In the genomic region with DNA sequence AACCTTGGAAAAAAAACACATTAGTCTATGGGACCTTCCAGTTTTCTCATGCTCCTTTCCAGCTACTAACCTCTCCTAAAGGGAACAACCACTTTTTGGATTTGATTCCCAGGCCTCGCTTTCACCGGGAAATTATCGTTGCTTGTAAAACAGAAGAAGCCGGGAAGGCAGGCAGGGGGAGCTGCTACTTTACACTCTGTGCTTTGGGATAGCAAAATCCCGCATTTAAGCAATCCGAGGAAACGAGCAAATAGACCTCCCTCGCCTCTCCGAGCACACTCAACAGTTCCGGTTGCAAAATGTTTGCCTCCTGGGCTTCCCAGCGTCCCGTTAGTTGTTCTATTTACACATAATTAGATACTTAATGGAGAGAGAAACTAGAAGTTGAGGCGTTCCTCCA, we compare ENCODE assay signal across 8 cellular contexts. TPM values are rescaled to one million over a fixed set of nuclear protein-coding genes. Genes with fewer than 3 reads are reported as not detected.
DNase-seq lines count a peak whose midpoint lies in the region; ATAC-seq and TF ChIP-seq lines count a peak whose summit lies in the region.

No MANE protein-coding gene starts in this region.

- H3K27me3 ChIP-seq in ACC112 (ENCODE audit: insufficient read depth, low read length) (peaks cover 69% of the 10 kb centered on the region), GM06990 (replicated peaks; ENCODE audit: control insufficient read depth, insufficient read depth, low read length) (no peaks in the 10 kb centered on the region)

- H3K9me3 Mint-ChIP-seq in type B pancreatic cell = no peaks in the 10 kb centered on the region

- peaks cover 85% of the 10 kb centered on the region for H3K27me3 Mint-ChIP-seq in type B pancreatic cell

- in situ Hi-C loops in SK-MEL-5 (cut with HindIII; ENCODE audit: low pct_unique_long_range_greater_than_20kb, low sequenced_read_pairs) = no loop called here

- peak overlapping the region; percentile 73 for H2AFZ ChIP-seq in ACC112 (ENCODE audit: low read length, unreplicated experiment)

- no peak for ATAC-seq in HG02798 (IDR thresholded peaks at IDR 0.05; ENCODE audit: poor library complexity, unreplicated experiment)

- TF ChIP-seq CTCF in GM06990 (IDR thresholded peaks at IDR 0.05; ENCODE audit: insufficient read depth, low read length, poor library complexity, severe bottlenecking) = peak; percentile 14
- TF ChIP-seq CTCF in type B pancreatic cell (conservative IDR thresholded peaks at IDR 0.05) = peak; percentile 28

- H3K36me3 Mint-ChIP-seq in type B pancreatic cell = no peaks in the 10 kb centered on the region

- peak overlapping the region; percentile 82 for H3K4me3 Mint-ChIP-seq in type B pancreatic cell

- H3K4me3 ChIP-seq in ACC112 (ENCODE audit: low read depth, low read length) (peak overlapping the region; percentile 77), GM06990 (replicated peaks; ENCODE audit: low read depth, low read length) (peak overlapping the region; percentile 71)

- DNase-seq in GM06990 (ENCODE audit: extremely low read depth, insufficient read length) (no peak), SK-MEL-5 (ENCODE audit: low read depth, low spot score) (peak; percentile 28), epidermal melanocyte (ENCODE audit: insufficient read length, low spot score) (peak; percentile 29), middle frontal gyrus (ENCODE audit: extremely low spot score, low spot score) (peak; percentile 31), type B pancreatic cell (ENCODE audit: extremely low spot score, unreplicated experiment) (no peak), NCI-H2107 (lab: John Stamatoyannopoulos, UW) (no peak)

- no peaks in the 10 kb centered on the region for H3K36me3 ChIP-seq in ACC112 (ENCODE audit: insufficient read depth, low read length)
- H3K36me3 ChIP-seq in GM06990 (ENCODE audit: control insufficient read depth, insufficient read depth, low read length) = no peaks in the 10 kb centered on the region; the same call in 1 of the 2 replicates

- H3K27ac Mint-ChIP-seq in type B pancreatic cell = no peak overlapping the region

- no peaks in the 10 kb centered on the region for H3K4me1 ChIP-seq in ACC112 (ENCODE audit: control insufficient read depth, insufficient read depth, low read length, unreplicated experiment)

- H3K4me1 Mint-ChIP-seq in type B pancreatic cell (ENCODE audit: unreplicated experiment) = peaks cover 10% of the 10 kb centered on the region

- no peaks in the 10 kb centered on the region for H3K79me2 ChIP-seq in ACC112 (ENCODE audit: control insufficient read depth, insufficient read depth, low read length, unreplicated experiment)

- H3K27ac ChIP-seq in ACC112 (ENCODE audit: low read depth, low read length) = no peak overlapping the region

RNA-seq across cellular contexts. Expression of gene CD38, which starts 1.2 kb away (rescaled TPM):
- total RNA-seq in SK-MEL-5 (2014; rRNA removed; shearing (Covaris generic)) = 0.16 and 0.59 TPM in 2 replicates
- 0.14 and 0.47 TPM in 2 replicates for polyA plus RNA-seq in SK-MEL-5 (2015; cell fraction: cytosol; rRNA removed)
- polyA plus RNA-seq in SK-MEL-5 (2015; cell fraction: nucleus; rRNA removed) = 0.14 and 0.35 TPM in 2 replicates
- total RNA-seq in type B pancreatic cell (ENCODE audit: low replicate concordance) = 0.34 and 0.36 TPM in 2 replicates

Comparison
In these comparisons a context has a peak if more than half of its experiments do, and no peak if none do; other contexts are left out.
1. DNase-seq: peak in SK-MEL-5 (single experiment), epidermal melanocyte (single experiment) and middle frontal gyrus (single experiment); none in GM06990 (single experiment), type B pancreatic cell (single experiment) and NCI-H2107 (single experiment).